Comparison of ENCODE assay signal across 13 cellular contexts in the genomic region with DNA sequence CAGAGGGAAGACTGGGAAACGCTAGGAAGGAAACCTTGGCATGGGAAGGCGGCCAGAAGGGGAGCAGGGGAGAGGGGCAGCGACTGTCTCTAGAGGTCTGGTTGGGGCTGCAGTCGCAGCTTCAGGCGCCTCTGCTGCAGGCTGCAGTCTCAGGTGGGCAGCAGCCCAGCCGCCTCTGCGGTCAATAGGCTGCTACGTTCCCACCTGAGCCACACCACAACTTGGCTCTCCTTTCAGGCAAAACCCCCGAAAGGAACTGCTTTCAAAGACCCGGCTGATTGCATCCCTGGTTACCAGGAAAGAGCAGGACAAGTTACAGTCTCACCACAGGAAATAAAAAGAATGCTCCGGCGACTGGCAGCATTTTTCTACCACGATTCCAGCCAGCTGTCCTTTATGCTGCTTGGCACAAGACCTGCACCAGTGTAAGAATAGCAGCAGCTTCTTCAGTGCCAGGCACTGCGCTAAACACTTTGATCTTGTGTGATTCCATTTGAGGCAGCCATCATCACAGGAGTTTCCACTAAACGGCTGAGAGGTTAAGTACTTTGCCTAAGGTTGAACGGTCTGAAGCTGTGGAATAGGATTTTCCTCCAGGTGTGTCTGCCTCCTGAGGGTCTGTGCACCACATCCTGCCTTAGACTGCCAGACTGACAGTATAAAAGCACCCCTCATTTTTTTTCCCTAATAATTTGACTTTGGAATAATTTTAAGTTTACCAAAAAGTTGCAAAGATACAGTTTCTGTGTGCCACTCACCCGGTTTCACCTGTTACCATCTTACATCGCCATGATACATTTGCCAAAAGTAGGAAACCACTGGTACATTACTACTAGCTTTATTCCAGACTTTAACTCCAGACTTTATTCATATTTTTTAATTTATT. TPM values are rescaled to one million over a fixed set of nuclear protein-coding genes. Genes with fewer than 3 reads are reported as not detected.
DNase-seq lines count a peak whose midpoint lies in the region; ATAC-seq and TF ChIP-seq lines count a peak whose summit lies in the region.
"Had no signal": no experiment of that assay in that cellular context is flagged by ENCODE, and none has a peak within 500 bp of the region (broad histone marks: within the 10 kb centered on the region; RNA-seq: fewer than 3 reads in every experiment).

No MANE protein-coding gene starts in this region.

- peaks cover 51% of the 10 kb centered on the region for H3K36me3 ChIP-seq in BLaER1
- H3K36me3 ChIP-seq in H7 (replicated peaks; ENCODE audit: control insufficient read depth, insufficient read depth, low read length) = peaks cover 35% of the 10 kb centered on the region

- H4K20me1 ChIP-seq in BLaER1 = peaks cover 64% of the 10 kb centered on the region

- in situ Hi-C loops in astrocyte of the spinal cord (cut with HindIII; ENCODE audit: low sequenced_read_pairs) (no loop called here), ACHN (cut with HindIII; ENCODE audit: low pct_ligation_motif_present, low pct_unique_long_range_greater_than_20kb, low sequenced_read_pairs) (no loop called here)

- peaks cover 56% of the 10 kb centered on the region for H3K4me1 ChIP-seq in BLaER1

- H3K9ac ChIP-seq in BLaER1 = peak overlapping the region; percentile 45; the same call in 1 of the 2 replicates

- CTCF ChIA-PET in GM10248 (lab: Yijun Ruan, JAX) = interaction anchor here (1.6 to 16.0 kb wide), 3 partner anchors 8 to 41 kb away, joined by 6 to 222 read pairs (median 26); partner anchors contain the start of gene RPS14

- DNase-seq in H7 (peak; percentile 69), astrocyte of the spinal cord (ENCODE audit: low read depth, low spot score) (peak; percentile 8), lung microvascular endothelial cell (ENCODE audit: low read depth in 2 of 2) (peak; percentile 25 to 62), GM10248 (ENCODE audit: extremely low spot score) (no peak), ACHN (no peak), nucleus accumbens (lab: John Stamatoyannopoulos, UW) (no peak)
- DNase-seq: DMS79 treated with DMSO at 0.1 percent for 48 hours; esophagus squamous epithelium; left lung; small intestine; stimulated activated naive CD4-positive, alpha-beta T cell treated with Interleukin-2 at 50 U/mL for 16 hours had no signal

- H3K9me3 ChIP-seq in BLaER1 = no peaks in the 10 kb centered on the region
- H3K9me3 ChIP-seq: esophagus squamous epithelium, left lung had no signal

- H3K4me2 ChIP-seq in BLaER1 = peak overlapping the region; percentile 62

- ATAC-seq in HG03097 (IDR thresholded peaks at IDR 0.05; ENCODE audit: low FRiP score, unreplicated experiment) = no peak
- ATAC-seq: left lung had no signal

- TF ChIP-seq CTCF in astrocyte of the spinal cord (IDR thresholded peaks at IDR 0.05; ENCODE audit: low read depth, low read length) (no peak), GM10248 (IDR thresholded peaks at IDR 0.05; ENCODE audit: control extremely low read depth, extremely low read depth, low read depth, missing control alignments) (no peak)

- POLR2A ChIA-PET in GM10248 (lab: Yijun Ruan, JAX) = interaction anchor here (0.6 to 1.4 kb wide), 2 partner anchors 29 to 33 kb away, joined by 3 read pairs; partner anchors contain the start of gene CD74

- no peaks in the 10 kb centered on the region for H3K27me3 ChIP-seq in BLaER1
- H3K27me3 ChIP-seq in H7 (ENCODE audit: control insufficient read depth, insufficient read depth, low read length) = no peaks in the 10 kb centered on the region
- H3K27me3 ChIP-seq: esophagus squamous epithelium, left lung had no signal

- H3K4me3 ChIP-seq in BLaER1 = no peak overlapping the region
- H3K4me3 ChIP-seq in H7 (ENCODE audit: insufficient read depth, low read depth, low read length) = no peak overlapping the region
- H3K4me3 ChIP-seq in astrocyte of the spinal cord (ENCODE audit: low read depth, low read length) = no peak overlapping the region
- H3K4me3 ChIP-seq: esophagus squamous epithelium, left lung had no signal

- H3K27ac ChIP-seq in BLaER1 = peak overlapping the region; percentile 39
- H3K27ac ChIP-seq: left lung had no signal

RNA-seq across cellular contexts. Expression of gene RPS14, which starts 7.5 kb away (rescaled TPM):
- 2,734 and 3,255 TPM in 2 replicates for total RNA-seq in H7 (2014; rRNA removed; shearing (Covaris generic))
- 2,426 and 2,980 TPM in 2 replicates for total RNA-seq in lung microvascular endothelial cell

RNA-seq across cellular contexts. Expression of gene CD74, which starts 29.3 kb away (rescaled TPM):
- 18.0 and 32.2 TPM in 2 replicates for total RNA-seq in H7 (2014; rRNA removed; shearing (Covaris generic))
- 2.0 and 5.8 TPM in 2 replicates for total RNA-seq in lung microvascular endothelial cell

Comparison
In these comparisons a context has a peak if more than half of its experiments do, and no peak if none do; other contexts are left out.
1. DNase-seq: peak in H7 (single experiment), astrocyte of the spinal cord (single experiment) and lung microvascular endothelial cell (2 of 2); none in GM10248 (single experiment), ACHN (single experiment) and nucleus accumbens (0 of 56).